Comparison of ENCODE assay signal across 26 cellular contexts in genomic region chr2:175164235-175164634, GRCh38.
"Had no signal": no experiment of that assay in that cellular context is flagged by ENCODE, and none has a peak within 500 bp of the region (broad histone marks: within the 10 kb centered on the region; RNA-seq: fewer than 3 reads in every experiment).

No MANE protein-coding gene starts in this region.

- H3K9me3 Mint-ChIP-seq: effector memory CD8-positive, alpha-beta T cell; naive thymus-derived CD8-positive, alpha-beta T cell; stimulated activated memory B cell treated with anti-CD40 and anti-IgM and Interleukin-4, amounts not matched to agents 10 μg/mL and 1 μg/mL and 100 μg/mL, for 72 hours had no signal

- DNase-seq: effector memory CD8-positive, alpha-beta T cell; esophagus squamous epithelium; foreskin melanocyte; glutamatergic neuron; heart right ventricle; hippocampal formation; left cardiac atrium; left lung; lower lobe of right lung; naive thymus-derived CD8-positive, alpha-beta T cell; sigmoid colon; stimulated activated CD4-positive, alpha-beta T cell treated with anti-CD3 and anti-CD28 coated beads, Interleukin-2, amount 100 ng/mL, for 24 hours; stimulated activated CD4-positive, alpha-beta T cell treated with anti-CD3 and anti-CD28 coated beads, Interleukin-4, amount 100 ng/mL, for 4 hours; stimulated activated naive CD8-positive, alpha-beta T cell treated with anti-CD3 and anti-CD28 coated beads, Interleukin-15, Interleukin-2, amounts not matched to agents 100 U/mL and 50 U/mL, for 24 hours; upper lobe of right lung; uterus had no signal

- H3K27me3 ChIP-seq: esophagus squamous epithelium, heart right ventricle, left lung, neural progenitor cell, right atrium auricular region, sigmoid colon, tibial nerve, upper lobe of right lung, uterus had no signal

- H3K27ac Mint-ChIP-seq: effector memory CD8-positive, alpha-beta T cell; neural progenitor cell; progenitor cell of endocrine pancreas; stimulated activated memory B cell treated with anti-CD40 and anti-IgM and Interleukin-4, amounts not matched to agents 10 μg/mL and 1 μg/mL and 100 μg/mL, for 72 hours had no signal

- H3K36me3 ChIP-seq: esophagus squamous epithelium, heart right ventricle, left lung, lower lobe of right lung, neural progenitor cell, right atrium auricular region, sigmoid colon, tibial nerve, upper lobe of right lung, uterus had no signal

- H3K27ac ChIP-seq: coronary artery, esophagus squamous epithelium, heart right ventricle, lower lobe of right lung, neural progenitor cell, parathyroid adenoma, right atrium auricular region, sigmoid colon, thoracic aorta, tibial nerve, upper lobe of right lung, uterus had no signal

- H2AFZ ChIP-seq: neural progenitor cell, parathyroid adenoma had no signal

- H3K4me2 ChIP-seq: neural progenitor cell had no signal

- H3K9ac ChIP-seq: neural progenitor cell, parathyroid adenoma had no signal

- H3K4me3 Mint-ChIP-seq: effector memory CD8-positive, alpha-beta T cell; naive thymus-derived CD8-positive, alpha-beta T cell; neural progenitor cell; stimulated activated memory B cell treated with anti-CD40 and anti-IgM and Interleukin-4, amounts not matched to agents 10 μg/mL and 1 μg/mL and 100 μg/mL, for 72 hours had no signal

- H3K4me3 ChIP-seq: coronary artery, esophagus squamous epithelium, heart right ventricle, left lung, lower lobe of right lung, neural progenitor cell, right atrium auricular region, sigmoid colon, thoracic aorta, tibial nerve, upper lobe of right lung, uterus had no signal

- H3K9me3 ChIP-seq: esophagus squamous epithelium, heart right ventricle, left lung, lower lobe of right lung, right atrium auricular region, sigmoid colon, thoracic aorta, tibial nerve, upper lobe of right lung, uterus had no signal

- H3K27me3 Mint-ChIP-seq: effector memory CD8-positive, alpha-beta T cell; naive thymus-derived CD8-positive, alpha-beta T cell; progenitor cell of endocrine pancreas; stimulated activated memory B cell treated with anti-CD40 and anti-IgM and Interleukin-4, amounts not matched to agents 10 μg/mL and 1 μg/mL and 100 μg/mL, for 72 hours had no signal

- ATAC-seq: effector memory CD8-positive, alpha-beta T cell; heart right ventricle; left cardiac atrium; left lung; lower lobe of right lung; naive thymus-derived CD8-positive, alpha-beta T cell; stimulated activated memory B cell treated with anti-CD40 and anti-IgM and Interleukin-4, amounts not matched to agents 10 μg/mL and 1 μg/mL and 100 μg/mL, for 72 hours; stimulated activated naive CD8-positive, alpha-beta T cell treated with anti-CD3 and anti-CD28 coated beads, Interleukin-15, Interleukin-2, amounts not matched to agents 100 U/mL and 50 U/mL, for 24 hours; upper lobe of right lung had no signal

- H3K4me1 ChIP-seq: uterus had no signal

- FAIRE-seq: endometrium, islet of Langerhans had no signal
